ENCODE assay signal across 12 cellular contexts in genomic region chr10:79156334-79157274, GRCh38.
DNase-seq lines count a peak whose midpoint lies in the region; ATAC-seq and TF ChIP-seq lines count a peak whose summit lies in the region.
"Had no signal": no experiment of that assay in that cellular context is flagged by ENCODE, and none has a peak within 500 bp of the region (broad histone marks: within the 10 kb centered on the region; RNA-seq: fewer than 3 reads in every experiment).

No MANE protein-coding gene starts in this region.

- H3K36me3 Mint-ChIP-seq in endothelial cell (ENCODE audit: low read depth, unreplicated experiment), result peaks cover 6% of the 10 kb centered on the region

- H2AFZ ChIP-seq in neuronal stem cell (ENCODE audit: low read length), result no peak overlapping the region

- peaks cover 18% of the 10 kb centered on the region for H3K79me1 ChIP-seq in neuronal stem cell (ENCODE audit: low read depth, low read length)

- H2AK5ac ChIP-seq in neuronal stem cell (ENCODE audit: low read depth, low read length), result peak overlapping the region; percentile 44

- H3K4me1 ChIP-seq in right atrium auricular region, result peaks cover 0 to 100% of the 10 kb centered on the region in 2 donors
- peaks cover 32 to 48% of the 10 kb centered on the region in 2 donors for H3K4me1 ChIP-seq in neuronal stem cell (ENCODE audit: control insufficient read depth in 2 of 2, insufficient read depth in 1 of 2, low read depth in 1 of 2, low read length in 2 of 2)
- peaks cover 21 to 78% of the 10 kb centered on the region in 2 donors for H3K4me1 ChIP-seq in uterus

- no peak overlapping the region for H2BK120ac ChIP-seq in neuronal stem cell (ENCODE audit: low read depth, low read length)

- no CpG with 5 or more reads among the region's 22 CpGs for WGBS in neuronal stem cell (ENCODE audit: extremely low coverage in 2 of 2, insufficient read length in 2 of 2, insufficient replicate concordance in 1 of 2), 2 donors

- H3K9me3 Mint-ChIP-seq in endothelial cell (ENCODE audit: unreplicated experiment), result no peaks in the 10 kb centered on the region
- H3K9me3 Mint-ChIP-seq: activated naive CD4-positive, alpha-beta T cell treated with anti-CD3 and anti-CD28 coated beads, Interleukin-2, amount 50 U/mL, for 24 hours had no signal

- H3K18ac ChIP-seq in neuronal stem cell (ENCODE audit: low read length), result peak overlapping the region; percentile 89

- H3K9me3 ChIP-seq in right atrium auricular region, result no peaks in the 10 kb centered on the region
- H3K9me3 ChIP-seq in neuronal stem cell (replicated peaks in 1 of 2; ENCODE audit: control insufficient read depth in 2 of 2, insufficient read depth in 1 of 2, low read depth in 1 of 2, low read length in 2 of 2), result no peaks in the 10 kb centered on the region
- no peaks in the 10 kb centered on the region for H3K9me3 ChIP-seq in uterus

- peaks cover 25% of the 10 kb centered on the region for H3K4me1 Mint-ChIP-seq in endothelial cell (ENCODE audit: unreplicated experiment)

- no peak overlapping the region for H3K4me3 ChIP-seq in right atrium auricular region
- peak overlapping the region in 1 of 2 donors; percentile 41 for H3K4me3 ChIP-seq in neuronal stem cell (ENCODE audit: low read length in 2 of 2)
- no peak overlapping the region for H3K4me3 ChIP-seq in uterus

- H2BK15ac ChIP-seq in neuronal stem cell (ENCODE audit: low read length), result peak overlapping the region; percentile 30

- no peaks in the 10 kb centered on the region for H3K36me3 ChIP-seq in right atrium auricular region
- H3K36me3 ChIP-seq in neuronal stem cell (replicated peaks in 1 of 2; ENCODE audit: control insufficient read depth in 2 of 2, insufficient read depth in 2 of 2, low read length in 2 of 2), result peaks cover 0 to 35% of the 10 kb centered on the region in 2 donors
- H3K36me3 ChIP-seq in uterus, result no peaks in the 10 kb centered on the region

- H4K8ac ChIP-seq in neuronal stem cell (ENCODE audit: low read depth, low read length), result peak overlapping the region; percentile 19

- H3K23ac ChIP-seq in neuronal stem cell (ENCODE audit: low read depth, low read length, poor library complexity), result no peak overlapping the region

- no peak overlapping the region for H3K14ac ChIP-seq in neuronal stem cell (ENCODE audit: low read length)

- H3K4ac ChIP-seq in neuronal stem cell (ENCODE audit: low read length), result no peak overlapping the region

- H3K27me3 ChIP-seq in right atrium auricular region (no peaks in the 10 kb centered on the region), neuronal stem cell (ENCODE audit: control insufficient read depth in 3 of 3, insufficient read depth in 3 of 3, low read depth in 1 of 3, low read length in 3 of 3) (no peaks in the 10 kb centered on the region), uterus (no peaks in the 10 kb centered on the region)

- no peak overlapping the region for H3K4me3 Mint-ChIP-seq in endothelial cell (ENCODE audit: unreplicated experiment)
- H3K4me3 Mint-ChIP-seq: activated naive CD4-positive, alpha-beta T cell treated with anti-CD3 and anti-CD28 coated beads, Interleukin-2, amount 50 U/mL, for 24 hours had no signal

- H3K27ac Mint-ChIP-seq in endothelial cell (ENCODE audit: unreplicated experiment), result peak overlapping the region; percentile 87
- H3K27ac Mint-ChIP-seq: activated naive CD4-positive, alpha-beta T cell treated with anti-CD3 and anti-CD28 coated beads, Interleukin-2, amount 50 U/mL, for 24 hours had no signal

- no peak overlapping the region for H3K4me2 ChIP-seq in neuronal stem cell (ENCODE audit: insufficient read depth, low read length, poor library complexity, severe bottlenecking)

- no peak for TF ChIP-seq CTCF in right atrium auricular region (IDR thresholded peaks at IDR 0.05)
- TF ChIP-seq CTCF in endothelial cell (IDR thresholded peaks at IDR 0.05; ENCODE audit: unreplicated experiment), result no peak
- no peak for TF ChIP-seq CTCF in uterus (IDR thresholded peaks at IDR 0.05)

- H2BK5ac ChIP-seq in neuronal stem cell (ENCODE audit: low read length), result peak overlapping the region; percentile 76

- peak overlapping the region; percentile 93 to 98 for H3K27ac ChIP-seq in right atrium auricular region
- H3K27ac ChIP-seq in neuronal stem cell (replicated peaks; ENCODE audit: low read length), result peak overlapping the region; percentile 74
- H3K27ac ChIP-seq in uterus, result peak overlapping the region; percentile 93 to 94

- H3K9ac ChIP-seq in neuronal stem cell (ENCODE audit: low read depth, low read length, poor library complexity), result peak overlapping the region; percentile 56

- H2BK12ac ChIP-seq in neuronal stem cell (ENCODE audit: low read length), result peak overlapping the region; percentile 36

- ATAC-seq in left cardiac atrium, result no peak
- ATAC-seq in sciatic nerve, result no peak

- no peak overlapping the region for H4K91ac ChIP-seq in neuronal stem cell (ENCODE audit: low read depth, low read length, poor library complexity)

- DNase-seq in right atrium auricular region (ENCODE audit: low spot score), result no peak
- no peak for DNase-seq in left cardiac atrium
- no peak for DNase-seq in endothelial cell (ENCODE audit: low spot score)
- no peak for DNase-seq in neuronal stem cell (ENCODE audit: low spot score)
- no peak for DNase-seq in uterus
- no peak for DNase-seq in NOMO-1 treated with dmso at 0.1 percent for 144 hours (lab: John Stamatoyannopoulos, UW; ENCODE audit: unreplicated experiment)
- no peak for DNase-seq in sciatic nerve (ENCODE audit: low spot score)
- no peak for DNase-seq in islet precursor cell
- DNase-seq: activated CD4-positive, alpha-beta T cell treated with anti-CD3 and anti-CD28 coated beads for 48 hours; NCI-H1930; stimulated activated CD4-positive, alpha-beta T cell treated with anti-CD3 and anti-CD28 coated beads, Interleukin-1b, Interleukin-23, amount 100 ng/mL, for 48 hours had no signal

- intact Hi-C loops in left cardiac atrium (cut with DNase I), result loop anchor here in 1 of 2 donors (10.0 kb wide), 1 partner anchor 182 kb away; no protein-coding TSS in a partner anchor
- intact Hi-C loops in uterus (cut with DNase I; ENCODE audit: low total_unique reads), result loop anchor here (5.0 kb wide), 1 partner anchor 89 kb away; the partner anchor contains the start of gene ZMIZ1
- intact Hi-C loops in sciatic nerve (cut with DNase I), result no loop called here

- H3K27me3 Mint-ChIP-seq in endothelial cell (ENCODE audit: unreplicated experiment), result peaks cover 12% of the 10 kb centered on the region
- H3K27me3 Mint-ChIP-seq: activated naive CD4-positive, alpha-beta T cell treated with anti-CD3 and anti-CD28 coated beads, Interleukin-2, amount 50 U/mL, for 24 hours had no signal

- no peak for TF ChIP-seq POLR2A in uterus (IDR thresholded peaks at IDR 0.05)
